8 cellular contexts compared by ENCODE assay signal in genomic region chr16:30183236-30183960, GRCh38. TPM values are rescaled to one million over a fixed set of nuclear protein-coding genes. Genes with fewer than 3 reads are reported as not detected.
DNase-seq lines count a peak whose midpoint lies in the region; ATAC-seq, FAIRE-seq and TF ChIP-seq lines count a peak whose summit lies in the region.

TSS of gene CORO1A (plus strand) at chr16:30183602. CDS start at chr16:30185210, 1,608 bp downstream.

- DNase-seq in GM10266 (ENCODE audit: extremely low spot score): peak; percentile 93
- peak; percentile 69 for DNase-seq in NCI-H2029 (lab: John Stamatoyannopoulos, UW)
- DNase-seq in UCSD-AML1 (lab: John Stamatoyannopoulos, UW; ENCODE audit: unreplicated experiment): peak; percentile 88
- DNase-seq in brain microvascular endothelial cell: peak; percentile 54
- peak; percentile 81 for DNase-seq in iPS-NIHi7 (ENCODE audit: extremely low spot score)
- peak; percentile 81 for DNase-seq in small intestine

- no peaks in the 10 kb centered on the region for H3K9me3 ChIP-seq in small intestine (ENCODE audit: control insufficient read depth, low read depth)

- ATAC-seq in HG02678 (IDR thresholded peaks at IDR 0.05; ENCODE audit: unreplicated experiment) (peak; percentile 53), GM18870 (IDR thresholded peaks at IDR 0.05; ENCODE audit: unreplicated experiment) (no peak)

- H3K4me3 ChIP-seq in brain microvascular endothelial cell (ENCODE audit: low read depth, low read length) (peak within 1 kb of the TSS; percentile 63), small intestine (ENCODE audit: low read depth in 1 of 2, low read length in 2 of 2) (peak within 1 kb of the TSS; percentile 61 to 73)

- H3K36me3 ChIP-seq in brain microvascular endothelial cell (replicated peaks) (no peaks in the 10 kb centered on the region), small intestine (ENCODE audit: control insufficient read depth in 2 of 2, insufficient read depth in 2 of 2, low read length in 2 of 2) (no peaks in the 10 kb centered on the region)

- in situ Hi-C loops in brain microvascular endothelial cell (cut with HindIII; ENCODE audit: low pct_ligation_motif_present, low sequenced_read_pairs): no loop called here

- FAIRE-seq in small intestine (lab: Jason Lieb, UNC): no peak

- no peaks in the 10 kb centered on the region for H3K4me1 ChIP-seq in small intestine (ENCODE audit: control insufficient read depth in 2 of 2, insufficient read depth in 1 of 2, low read depth in 1 of 2, low read length in 1 of 2)

- WGBS in small intestine, 3 donors: 1 to 3% (median 1%) methylated on average over 35 to 73 of the region's 73 CpGs

- H3K27ac ChIP-seq in brain microvascular endothelial cell: no peak within 1 kb of the TSS
- peak within 1 kb of the TSS; percentile 53 to 87 for H3K27ac ChIP-seq in small intestine (ENCODE audit: low read depth in 1 of 2, low read length in 1 of 2)

- TF ChIP-seq CTCF in GM10266 (IDR thresholded peaks at IDR 0.05; ENCODE audit: control insufficient read depth, insufficient read depth, low read depth, missing control alignments) (no peak), brain microvascular endothelial cell (IDR thresholded peaks at IDR 0.05; ENCODE audit: low read depth, low read length, missing control alignments) (no peak)

- no peaks in the 10 kb centered on the region for H3K27me3 ChIP-seq in brain microvascular endothelial cell (replicated peaks)
- no peaks in the 10 kb centered on the region for H3K27me3 ChIP-seq in small intestine (ENCODE audit: control insufficient read depth in 2 of 2, insufficient read depth in 2 of 2, low read length in 2 of 2)

RNA-seq across cellular contexts. Expression of gene CORO1A, which starts in this region (rescaled TPM):
- 10 to 100 TPM; 27.3 to 65.7 (median 36.6) TPM for polyA plus RNA-seq in small intestine
